Comparison of ENCODE assay signal across 1 cellular context in the genomic region with DNA sequence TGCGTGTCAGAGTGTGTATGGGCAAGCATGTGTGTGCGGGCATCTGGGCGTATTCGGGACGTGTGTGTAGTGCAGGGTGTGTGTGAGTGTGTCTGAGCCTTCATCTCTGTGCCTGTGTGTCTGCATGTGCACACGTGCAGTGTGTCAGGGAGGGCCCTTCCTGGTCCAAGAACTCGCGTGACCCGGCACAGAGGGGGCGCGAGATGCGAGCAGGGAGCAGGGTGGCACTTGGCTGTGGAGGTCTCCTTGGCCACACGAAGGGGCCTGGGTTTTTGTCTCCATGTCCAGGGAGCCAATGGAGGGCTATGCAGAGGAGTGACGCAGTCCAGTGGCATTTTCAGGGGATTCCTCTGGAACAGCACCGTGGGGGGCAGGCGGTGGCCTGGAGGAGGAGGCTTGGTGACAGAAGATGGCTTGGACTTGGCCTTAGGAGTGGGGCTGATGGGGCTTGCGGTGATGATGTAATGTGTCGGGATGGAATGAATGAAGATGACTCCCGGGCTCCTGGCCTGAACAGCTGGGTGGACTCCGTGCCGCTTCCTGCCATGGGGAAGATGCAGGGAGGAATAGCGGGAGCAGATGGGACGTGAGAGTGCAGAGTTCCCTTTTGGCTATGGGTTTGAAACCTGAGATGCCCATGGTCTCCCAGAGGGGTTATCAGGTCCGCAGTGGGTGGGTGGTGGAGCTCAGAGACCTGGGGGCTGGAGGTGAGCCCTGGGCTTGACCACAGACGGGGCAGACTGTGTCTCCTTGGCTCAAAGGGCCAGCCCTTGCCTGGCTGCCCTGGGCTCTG.
TF ChIP-seq lines count a peak whose summit lies in the region.

No MANE protein-coding gene starts in this region.

TF ChIP-seq in H1, 55 proteins besides CTCF, POLR2A, EP300 and RAD21:
- no peak for TF ChIP-seq TCF12 (IDR thresholded peaks at IDR 0.05; ENCODE audit: low read depth, low read length)
- TF ChIP-seq KDM4A (IDR thresholded peaks at IDR 0.05; ENCODE audit: low read depth, low read length, severe bottlenecking), result no peak
- TF ChIP-seq SP2 (IDR thresholded peaks at IDR 0.05; ENCODE audit: low read length), result no peak
- no peak for TF ChIP-seq TBP (IDR thresholded peaks at IDR 0.05; ENCODE audit: low read depth, low read length)
- TF ChIP-seq BCL11A (IDR thresholded peaks at IDR 0.05; ENCODE audit: low read depth in 2 of 2, low read length in 2 of 2), result no peak
- TF ChIP-seq CREB1 (IDR thresholded peaks at IDR 0.05), result no peak
- TF ChIP-seq RFX5 (IDR thresholded peaks at IDR 0.05; ENCODE audit: borderline replicate concordance, low read depth, low read length), result no peak
- TF ChIP-seq CHD1 (IDR thresholded peaks at IDR 0.05; ENCODE audit: low read depth, low read length), result no peak
- no peak for TF ChIP-seq ASH2L (IDR thresholded peaks at IDR 0.05; ENCODE audit: low read length)
- TF ChIP-seq JUN (IDR thresholded peaks at IDR 0.05; ENCODE audit: low read depth, low read length), result no peak
- TF ChIP-seq, protein P1, sequence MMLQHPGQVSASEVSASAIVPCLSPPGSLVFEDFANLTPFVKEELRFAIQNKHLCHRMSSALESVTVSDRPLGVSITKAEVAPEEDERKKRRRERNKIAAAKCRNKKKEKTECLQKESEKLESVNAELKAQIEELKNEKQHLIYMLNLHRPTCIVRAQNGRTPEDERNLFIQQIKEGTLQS (IDR thresholded peaks at IDR 0.05; ENCODE audit: insufficient read depth, low read depth, low read length), result no peak
- TF ChIP-seq RXRA (IDR thresholded peaks at IDR 0.05; ENCODE audit: insufficient read depth, low read depth, low read length), result no peak
- TF ChIP-seq, protein P2, sequence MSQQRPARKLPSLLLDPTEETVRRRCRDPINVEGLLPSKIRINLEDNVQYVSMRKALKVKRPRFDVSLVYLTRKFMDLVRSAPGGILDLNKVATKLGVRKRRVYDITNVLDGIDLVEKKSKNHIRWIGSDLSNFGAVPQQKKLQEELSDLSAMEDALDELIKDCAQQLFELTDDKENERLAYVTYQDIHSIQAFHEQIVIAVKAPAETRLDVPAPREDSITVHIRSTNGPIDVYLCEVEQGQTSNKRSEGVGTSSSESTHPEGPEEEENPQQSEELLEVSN (IDR thresholded peaks at IDR 0.05), result no peak
- TF ChIP-seq NRF1 (IDR thresholded peaks at IDR 0.05; ENCODE audit: low read depth, low read length), result no peak
- TF ChIP-seq HDAC2 (IDR thresholded peaks at IDR 0.05; ENCODE audit: borderline replicate concordance in 1 of 2, low read depth in 2 of 2, low read length in 2 of 2), result no peak
- no peak for TF ChIP-seq MAFK (IDR thresholded peaks at IDR 0.05; ENCODE audit: low read depth, low read length)
- TF ChIP-seq SP4 (IDR thresholded peaks at IDR 0.05; ENCODE audit: low read length), result no peak
- TF ChIP-seq HDAC6 (IDR thresholded peaks at IDR 0.05; ENCODE audit: low read depth, low read length), result no peak
- no peak for TF ChIP-seq TAF7 (optimal IDR thresholded peaks at IDR 0.05; ENCODE audit: borderline replicate concordance, low read depth, low read length)
- no peak for TF ChIP-seq TEAD4 (IDR thresholded peaks at IDR 0.05; ENCODE audit: low read depth, low read length)
